36 cellular contexts compared by ENCODE assay signal in genomic region chrX:125382889-125383288, GRCh38.
"Had no signal": no experiment of that assay in that cellular context is flagged by ENCODE, and none has a peak within 500 bp of the region (broad histone marks: within the 10 kb centered on the region; RNA-seq: fewer than 3 reads in every experiment).

No MANE protein-coding gene starts in this region.

- DNase-seq: activated CD4-positive, alpha-beta memory T cell treated with anti-CD3 and anti-CD28 coated beads, Interleukin-2, amount 10 ng/mL, durations not matched to agents 7 days and 5 days; activated CD4-positive, alpha-beta T cell treated with anti-CD3 and anti-CD28 coated beads for 4 hours; activated CD4-positive, alpha-beta T cell treated with anti-CD3 and anti-CD28 coated beads, Interleukin-2, amount 10 ng/mL, durations not matched to agents 7 days and 5 days; activated CD4-positive, alpha-beta T cell treated with anti-CD3 and anti-CD28 coated beads, Interleukin-2, amount 50 U/mL, for 48 hours; activated CD4-positive, CD25-positive, alpha-beta regulatory T cell treated with anti-CD3 and anti-CD28 coated beads, Interleukin-2, amount 50 U/mL, for 72 hours; activated CD8-positive, alpha-beta memory T cell treated with anti-CD3 and anti-CD28 coated beads for 24 hours; activated CD8-positive, alpha-beta memory T cell treated with anti-CD3 and anti-CD28 coated beads, Interleukin-2, amount 10 ng/mL, durations not matched to agents 7 days and 5 days; activated CD8-positive, alpha-beta memory T cell treated with anti-CD3 and anti-CD28 coated beads, Interleukin-2, amount 50 U/mL, for 48 hours; activated CD8-positive, alpha-beta T cell treated with anti-CD3 and anti-CD28 coated beads, Interleukin-2, amount 10 ng/mL, durations not matched to agents 7 days and 5 days; activated effector memory CD4-positive, alpha-beta T cell treated with Interleukin-2 at 50 U/mL for 16 hours; activated gamma-delta T cell; activated naive CD4-positive, alpha-beta T cell treated with anti-CD3 and anti-CD28 coated beads, Interleukin-2, amount 10 ng/mL, durations not matched to agents 7 days and 5 days; activated naive CD4-positive, alpha-beta T cell treated with Interleukin-2 at 50 U/mL for 16 hours; activated naive CD8-positive, alpha-beta T cell treated with anti-CD3 and anti-CD28 coated beads, Interleukin-2, amount 10 ng/mL, durations not matched to agents 7 days and 5 days; activated naive CD8-positive, alpha-beta T cell treated with anti-CD3 and anti-CD28 coated beads, Interleukin-2, amount 50 U/mL, for 24 hours; activated T-cell treated with anti-CD3 and anti-CD28 coated beads, Interleukin-2, amount 50 U/mL, for 24 hours; activated T-cell treated with anti-CD3 and anti-CD28 coated beads, Interleukin-2, amount 50 U/mL, for 48 hours; amygdala; anterior cingulate cortex; caudate nucleus; cerebellar nuclear complex; T-helper 1 cell; T-helper 2 cell; T-helper 9 cell had no signal

- H3K9me3 ChIP-seq: ascending aorta had no signal

- H3K4me1 ChIP-seq: ascending aorta had no signal

- H3K9me3 Mint-ChIP-seq: activated CD4-positive, alpha-beta memory T cell treated with anti-CD3 and anti-CD28 coated beads, Interleukin-2, amount 10 ng/mL, durations not matched to agents 7 days and 5 days; activated CD4-positive, alpha-beta T cell treated with anti-CD3 and anti-CD28 coated beads, Interleukin-2, amount 10 ng/mL, durations not matched to agents 7 days and 5 days; activated naive CD4-positive, alpha-beta T cell treated with anti-CD3 and anti-CD28 coated beads, Interleukin-2, amount 10 ng/mL, durations not matched to agents 7 days and 5 days; activated naive CD4-positive, alpha-beta T cell treated with anti-CD3 and anti-CD28 coated beads, Interleukin-2, amount 50 U/mL, for 24 hours; activated naive CD8-positive, alpha-beta T cell treated with anti-CD3 and anti-CD28 coated beads, Interleukin-2, amount 10 ng/mL, durations not matched to agents 7 days and 5 days; activated naive CD8-positive, alpha-beta T cell treated with anti-CD3 and anti-CD28 coated beads, Interleukin-2, amount 50 U/mL, for 24 hours; activated T-cell treated with anti-CD3 and anti-CD28 coated beads, Interleukin-2, amount 50 U/mL, for 24 hours; activated T-helper 2 cell treated with anti-CD3 and anti-CD28 coated beads, Interferon-gamma antibody, Interleukin-2, Interleukin-4, amounts not matched to agents 10 μg/mL and 5 μg/mL and 100 μg/mL, durations not matched to agents 14 hours and 24 hours and 36 hours; brain; central memory CD8-positive, alpha-beta T cell; T-helper 1 cell treated with Interleukin-12 subunit alpha and Interleukin-12 subunit beta and Interleukin-4 antibody, amounts not matched to agents 30 μg/mL and 1 μg/mL, for 36 hours; T-helper 2 cell treated with Interferon-gamma antibody and Interleukin-4, amounts not matched to agents 5 μg/mL and 100 μg/mL, for 36 hours had no signal

- FAIRE-seq: bronchial epithelial cell, TTC549 had no signal

- ATAC-seq: activated CD8-positive, alpha-beta memory T cell treated with anti-CD3 and anti-CD28 coated beads, Interleukin-2, amount 10 ng/mL, durations not matched to agents 7 days and 5 days; activated CD8-positive, alpha-beta T cell treated with anti-CD3 and anti-CD28 coated beads, Interleukin-2, amount 10 ng/mL, durations not matched to agents 7 days and 5 days; activated naive CD8-positive, alpha-beta T cell treated with anti-CD3 and anti-CD28 coated beads, Interleukin-2, amount 50 U/mL, for 24 hours had no signal

- H3K27ac Mint-ChIP-seq: activated CD4-positive, alpha-beta memory T cell treated with anti-CD3 and anti-CD28 coated beads, Interleukin-2, amount 10 ng/mL, durations not matched to agents 7 days and 5 days; activated CD4-positive, alpha-beta T cell treated with anti-CD3 and anti-CD28 coated beads, Interleukin-2, amount 10 ng/mL, durations not matched to agents 7 days and 5 days; activated CD8-positive, alpha-beta memory T cell treated with anti-CD3 and anti-CD28 coated beads, Interleukin-2, amount 10 ng/mL, durations not matched to agents 7 days and 5 days; activated CD8-positive, alpha-beta T cell treated with anti-CD3 and anti-CD28 coated beads, Interleukin-2, amount 10 ng/mL, durations not matched to agents 7 days and 5 days; activated naive CD4-positive, alpha-beta T cell treated with anti-CD3 and anti-CD28 coated beads, Interleukin-2, amount 10 ng/mL, durations not matched to agents 7 days and 5 days; activated naive CD4-positive, alpha-beta T cell treated with anti-CD3 and anti-CD28 coated beads, Interleukin-2, amount 50 U/mL, for 24 hours; activated naive CD8-positive, alpha-beta T cell; activated naive CD8-positive, alpha-beta T cell treated with anti-CD3 and anti-CD28 coated beads, Interleukin-2, amount 10 ng/mL, durations not matched to agents 7 days and 5 days; activated naive CD8-positive, alpha-beta T cell treated with anti-CD3 and anti-CD28 coated beads, Interleukin-2, amount 50 U/mL, for 24 hours; activated T-cell treated with anti-CD3 and anti-CD28 coated beads, Interleukin-2, amount 50 U/mL, for 24 hours; activated T-helper 2 cell treated with anti-CD3 and anti-CD28 coated beads, Interferon-gamma antibody, Interleukin-2, Interleukin-4, amounts not matched to agents 10 μg/mL and 5 μg/mL and 100 μg/mL, durations not matched to agents 14 hours and 24 hours and 36 hours; brain; T-helper 1 cell treated with Interleukin-12 subunit alpha and Interleukin-12 subunit beta and Interleukin-4 antibody, amounts not matched to agents 30 μg/mL and 1 μg/mL, for 36 hours; T-helper 2 cell treated with Interferon-gamma antibody and Interleukin-4, amounts not matched to agents 5 μg/mL and 100 μg/mL, for 36 hours had no signal

- H3K36me3 ChIP-seq: ascending aorta, cardiac muscle cell had no signal

- H3K27me3 Mint-ChIP-seq: activated CD4-positive, alpha-beta memory T cell treated with anti-CD3 and anti-CD28 coated beads, Interleukin-2, amount 10 ng/mL, durations not matched to agents 7 days and 5 days; activated CD4-positive, alpha-beta T cell treated with anti-CD3 and anti-CD28 coated beads, Interleukin-2, amount 10 ng/mL, durations not matched to agents 7 days and 5 days; activated CD8-positive, alpha-beta memory T cell treated with anti-CD3 and anti-CD28 coated beads, Interleukin-2, amount 10 ng/mL, durations not matched to agents 7 days and 5 days; activated naive CD4-positive, alpha-beta T cell treated with anti-CD3 and anti-CD28 coated beads, Interleukin-2, amount 10 ng/mL, durations not matched to agents 7 days and 5 days; activated naive CD8-positive, alpha-beta T cell treated with anti-CD3 and anti-CD28 coated beads, Interleukin-2, amount 10 ng/mL, durations not matched to agents 7 days and 5 days; activated naive CD8-positive, alpha-beta T cell treated with anti-CD3 and anti-CD28 coated beads, Interleukin-2, amount 50 U/mL, for 24 hours; brain; central memory CD8-positive, alpha-beta T cell had no signal

- H3K4me3 Mint-ChIP-seq: activated CD4-positive, alpha-beta memory T cell treated with anti-CD3 and anti-CD28 coated beads, Interleukin-2, amount 10 ng/mL, durations not matched to agents 7 days and 5 days; activated CD4-positive, alpha-beta T cell treated with anti-CD3 and anti-CD28 coated beads, Interleukin-2, amount 10 ng/mL, durations not matched to agents 7 days and 5 days; activated CD8-positive, alpha-beta memory T cell treated with anti-CD3 and anti-CD28 coated beads, Interleukin-2, amount 10 ng/mL, durations not matched to agents 7 days and 5 days; activated CD8-positive, alpha-beta T cell treated with anti-CD3 and anti-CD28 coated beads, Interleukin-2, amount 10 ng/mL, durations not matched to agents 7 days and 5 days; activated naive CD4-positive, alpha-beta T cell treated with anti-CD3 and anti-CD28 coated beads, Interleukin-2, amount 10 ng/mL, durations not matched to agents 7 days and 5 days; activated naive CD4-positive, alpha-beta T cell treated with anti-CD3 and anti-CD28 coated beads, Interleukin-2, amount 50 U/mL, for 24 hours; activated naive CD8-positive, alpha-beta T cell; activated naive CD8-positive, alpha-beta T cell treated with anti-CD3 and anti-CD28 coated beads, Interleukin-2, amount 10 ng/mL, durations not matched to agents 7 days and 5 days; activated naive CD8-positive, alpha-beta T cell treated with anti-CD3 and anti-CD28 coated beads, Interleukin-2, amount 50 U/mL, for 24 hours; activated T-cell treated with anti-CD3 and anti-CD28 coated beads, Interleukin-2, amount 50 U/mL, for 24 hours; brain; central memory CD8-positive, alpha-beta T cell; T-helper 1 cell treated with Interleukin-12 subunit alpha and Interleukin-12 subunit beta and Interleukin-4 antibody, amounts not matched to agents 30 μg/mL and 1 μg/mL, for 36 hours; T-helper 2 cell treated with Interferon-gamma antibody and Interleukin-4, amounts not matched to agents 5 μg/mL and 100 μg/mL, for 36 hours had no signal

- H3K4me3 ChIP-seq: ascending aorta, cardiac muscle cell had no signal

- H3K27me3 ChIP-seq: ascending aorta, cardiac muscle cell had no signal

- H3K4me1 Mint-ChIP-seq: activated CD4-positive, alpha-beta memory T cell treated with anti-CD3 and anti-CD28 coated beads, Interleukin-2, amount 10 ng/mL, durations not matched to agents 7 days and 5 days; activated CD4-positive, alpha-beta T cell treated with anti-CD3 and anti-CD28 coated beads, Interleukin-2, amount 10 ng/mL, durations not matched to agents 7 days and 5 days; activated CD8-positive, alpha-beta memory T cell treated with anti-CD3 and anti-CD28 coated beads, Interleukin-2, amount 10 ng/mL, durations not matched to agents 7 days and 5 days; activated naive CD4-positive, alpha-beta T cell treated with anti-CD3 and anti-CD28 coated beads, Interleukin-2, amount 10 ng/mL, durations not matched to agents 7 days and 5 days; activated naive CD4-positive, alpha-beta T cell treated with anti-CD3 and anti-CD28 coated beads, Interleukin-2, amount 50 U/mL, for 24 hours; activated naive CD8-positive, alpha-beta T cell treated with anti-CD3 and anti-CD28 coated beads, Interleukin-2, amount 10 ng/mL, durations not matched to agents 7 days and 5 days; activated naive CD8-positive, alpha-beta T cell treated with anti-CD3 and anti-CD28 coated beads, Interleukin-2, amount 50 U/mL, for 24 hours; brain; central memory CD8-positive, alpha-beta T cell had no signal

- H3K27ac ChIP-seq: ascending aorta, cardiac muscle cell, VCaP had no signal

- H3K36me3 Mint-ChIP-seq: activated CD8-positive, alpha-beta memory T cell treated with anti-CD3 and anti-CD28 coated beads, Interleukin-2, amount 10 ng/mL, durations not matched to agents 7 days and 5 days; activated naive CD4-positive, alpha-beta T cell treated with anti-CD3 and anti-CD28 coated beads, Interleukin-2, amount 10 ng/mL, durations not matched to agents 7 days and 5 days; activated naive CD4-positive, alpha-beta T cell treated with anti-CD3 and anti-CD28 coated beads, Interleukin-2, amount 50 U/mL, for 24 hours; activated naive CD8-positive, alpha-beta T cell; activated naive CD8-positive, alpha-beta T cell treated with anti-CD3 and anti-CD28 coated beads, Interleukin-2, amount 10 ng/mL, durations not matched to agents 7 days and 5 days; brain had no signal
